Comparison of ENCODE assay signal across 14 cellular contexts in the genomic region with DNA sequence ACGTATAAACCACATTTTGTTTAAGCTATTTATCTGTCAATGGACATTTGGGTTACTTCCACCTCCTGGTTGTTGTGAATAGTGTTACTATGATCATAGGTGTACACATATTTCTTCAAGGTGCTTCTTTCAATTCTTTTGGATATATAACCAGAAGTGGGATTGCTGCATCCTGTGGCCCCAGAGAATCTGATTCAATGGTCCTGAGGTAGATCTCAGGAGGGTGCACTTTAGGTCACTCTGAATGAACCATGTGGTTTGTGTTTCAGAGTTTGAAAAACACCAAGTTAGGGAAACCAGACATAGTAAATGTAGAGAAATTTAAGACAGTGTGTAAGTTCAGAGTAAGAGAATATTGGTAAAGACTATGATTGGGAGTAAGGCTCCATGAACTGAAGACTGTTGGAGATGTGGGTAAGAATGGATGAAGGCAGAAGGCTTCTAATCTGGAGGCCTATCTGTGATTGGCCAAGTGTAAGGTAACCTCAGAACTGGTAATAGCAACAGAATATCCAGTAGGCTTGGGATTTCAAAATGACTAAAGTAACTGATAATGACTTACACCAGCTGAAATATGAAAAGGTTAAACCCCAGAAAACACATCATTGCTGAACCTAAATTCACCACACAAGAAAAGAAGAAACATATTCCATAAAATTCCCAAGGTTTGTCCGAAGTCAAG.
A peak's percentile ranks its signal among the peaks of the same experiment; 100 is the strongest.
DNase-seq lines count a peak whose midpoint lies in the region; ATAC-seq and TF ChIP-seq lines count a peak whose summit lies in the region.
"Had no signal": no experiment of that assay in that cellular context is flagged by ENCODE, and none has a peak within 500 bp of the region (broad histone marks: within the 10 kb centered on the region; RNA-seq: fewer than 3 reads in every experiment).

No MANE protein-coding gene starts in this region.

- peak; percentile 52 to 58 for ATAC-seq in activated T-cell treated with anti-CD3 and anti-CD28 coated beads, Interleukin-2, amount 50 U/mL, for 72 hours (replicated peaks in 1 of 2)
- peak; percentile 49 for ATAC-seq in GM21717 (IDR thresholded peaks at IDR 0.05; ENCODE audit: unreplicated experiment)
- peak; percentile 45 for ATAC-seq in HG03135 (IDR thresholded peaks at IDR 0.05; ENCODE audit: unreplicated experiment)
- no peak for ATAC-seq in upper lobe of right lung
- ATAC-seq: left lung had no signal

- H3K4me3 ChIP-seq in upper lobe of right lung, result no peak overlapping the region
- H3K4me3 ChIP-seq: left lung had no signal

- peak overlapping the region in 1 of 2 donors; percentile 49 for H3K4me3 Mint-ChIP-seq in activated T-cell treated with anti-CD3 and anti-CD28 coated beads, Interleukin-2, amount 50 U/mL, for 72 hours
- H3K4me3 Mint-ChIP-seq: activated CD4-positive, alpha-beta T cell treated with anti-CD3 and anti-CD28 coated beads, Interleukin-2, amount 10 ng/mL, durations not matched to agents 7 days and 5 days had no signal

- H3K36me3 Mint-ChIP-seq in activated T-cell treated with anti-CD3 and anti-CD28 coated beads, Interleukin-2, amount 50 U/mL, for 72 hours (ENCODE audit: insufficient read depth in 2 of 2), result peaks cover 18 to 33% of the 10 kb centered on the region in 2 donors

- no peaks in the 10 kb centered on the region for H3K27me3 Mint-ChIP-seq in activated T-cell treated with anti-CD3 and anti-CD28 coated beads, Interleukin-2, amount 50 U/mL, for 72 hours (ENCODE audit: low read depth)
- H3K27me3 Mint-ChIP-seq: activated CD4-positive, alpha-beta T cell treated with anti-CD3 and anti-CD28 coated beads, Interleukin-2, amount 10 ng/mL, durations not matched to agents 7 days and 5 days had no signal

- no peaks in the 10 kb centered on the region for H3K9me3 ChIP-seq in upper lobe of right lung
- H3K9me3 ChIP-seq: left lung had no signal

- peaks cover 9% of the 10 kb centered on the region for H3K36me3 ChIP-seq in upper lobe of right lung

- H3K27ac ChIP-seq in upper lobe of right lung, result no peak overlapping the region
- H3K27ac ChIP-seq: left lung had no signal

- intact Hi-C loops in upper lobe of right lung (cut with DNase I), result no loop called here

- no peaks in the 10 kb centered on the region for H3K27me3 ChIP-seq in upper lobe of right lung
- H3K27me3 ChIP-seq: left lung had no signal

- peaks cover 15% of the 10 kb centered on the region for H3K4me1 Mint-ChIP-seq in activated T-cell treated with anti-CD3 and anti-CD28 coated beads, Interleukin-2, amount 50 U/mL, for 72 hours (ENCODE audit: low read depth)

- H3K9me3 Mint-ChIP-seq in activated T-cell treated with anti-CD3 and anti-CD28 coated beads, Interleukin-2, amount 50 U/mL, for 72 hours, result no peaks in the 10 kb centered on the region
- H3K9me3 Mint-ChIP-seq: activated CD4-positive, alpha-beta T cell treated with anti-CD3 and anti-CD28 coated beads, Interleukin-2, amount 10 ng/mL, durations not matched to agents 7 days and 5 days had no signal

- H3K27ac Mint-ChIP-seq in activated T-cell treated with anti-CD3 and anti-CD28 coated beads, Interleukin-2, amount 50 U/mL, for 72 hours, result peak overlapping the region; percentile 10
- H3K27ac Mint-ChIP-seq: activated CD4-positive, alpha-beta T cell treated with anti-CD3 and anti-CD28 coated beads, Interleukin-2, amount 10 ng/mL, durations not matched to agents 7 days and 5 days had no signal

- no peak for TF ChIP-seq CTCF in upper lobe of right lung (IDR thresholded peaks at IDR 0.05)

- H3K4me1 ChIP-seq in upper lobe of right lung, result no peaks in the 10 kb centered on the region
- H3K4me1 ChIP-seq: left lung had no signal

- no peak for DNase-seq in activated T-cell treated with anti-CD3 and anti-CD28 coated beads, Interleukin-2, amount 50 U/mL, for 72 hours
- DNase-seq in activated T-cell treated with anti-CD3 and anti-CD28 coated beads, Interleukin-2, amount 50 U/mL, for 1 hour, result no peak
- DNase-seq in midbrain (lab: John Stamatoyannopoulos, UW) (no peak), SHP77 treated with DMSO at 0.1 percent for 48 hours (lab: John Stamatoyannopoulos, UW) (no peak), upper lobe of right lung (no peak), cerebellum (ENCODE audit: low spot score) (no peak)
- DNase-seq: activated CD4-positive, alpha-beta T cell treated with anti-CD3 and anti-CD28 coated beads, Interleukin-2, amount 10 ng/mL, durations not matched to agents 7 days and 5 days; DMS 273 treated with DMSO at 0.1 percent for 48 hours; head of caudate nucleus; left lung; NCI-H1105; NCI-H748 treated with DMSO at 0.1 percent for 48 hours had no signal
